Comparison of ENCODE assay signal across 8 cellular contexts in genomic region chr13:36919206-36919832, GRCh38. TPM values are rescaled to one million over a fixed set of nuclear protein-coding genes. Genes with fewer than 3 reads are reported as not detected.
DNase-seq lines count a peak whose midpoint lies in the region; ATAC-seq and TF ChIP-seq lines count a peak whose summit lies in the region.

No MANE protein-coding gene starts in this region.

- POLR2A ChIA-PET in OCI-LY7 (lab: Charles Lee): no interaction called here

- DNase-seq in ELR (ENCODE audit: low read depth): peak; percentile 57
- DNase-seq in OCI-LY7 (ENCODE audit: low spot score): peak; percentile 70
- peak in 3 of 10 donors; percentile 22 to 56 (median 48) for DNase-seq in dorsolateral prefrontal cortex
- DNase-seq in lung microvascular endothelial cell (ENCODE audit: low read depth in 2 of 2): peak; percentile 49 to 61
- peak; percentile 28 for DNase-seq in transverse colon
- no peak for DNase-seq in Kasumi-1 (lab: John Stamatoyannopoulos, UW)
- no peak for DNase-seq in SIG-M5 treated with dmso at 0.1 percent for 504 hours (lab: John Stamatoyannopoulos, UW; ENCODE audit: unreplicated experiment)

- H3K4me1 ChIP-seq in OCI-LY7 (ENCODE audit: insufficient read depth, low read length, poor library complexity, severe bottlenecking) (peaks cover 85% of the 10 kb centered on the region), transverse colon (peaks cover 7 to 51% (median 33%) of the 10 kb centered on the region in 4 donors)

- BruUV-seq in OCI-LY7 (replicated peaks; lab: Mats Ljungman, UMichigan): no TSS peak

- peak overlapping the region; percentile 84 for H3K4me3 ChIP-seq in OCI-LY7 (ENCODE audit: low read depth, low read length, poor library complexity, severe bottlenecking)
- peak overlapping the region; percentile 34 to 82 (median 66) for H3K4me3 ChIP-seq in dorsolateral prefrontal cortex
- H3K4me3 ChIP-seq in transverse colon: peak overlapping the region; percentile 47 to 85 (median 68)

- H3K36me3 ChIP-seq in OCI-LY7 (ENCODE audit: insufficient read depth, low read length): no peaks in the 10 kb centered on the region
- no peaks in the 10 kb centered on the region for H3K36me3 ChIP-seq in transverse colon

- no peak for TF ChIP-seq EP300 in transverse colon (IDR thresholded peaks at IDR 0.05; ENCODE audit: low read depth)

- H3K27ac ChIP-seq in OCI-LY7 (ENCODE audit: low read depth, low read length, poor library complexity, severe bottlenecking) (peak overlapping the region; percentile 76), dorsolateral prefrontal cortex (peak overlapping the region in 49 of 59 donors; percentile 7 to 86 (median 66)), transverse colon (peak overlapping the region; percentile 80 to 86 (median 84))

- H3K9me3 ChIP-seq in OCI-LY7 (ENCODE audit: low read length) (no peaks in the 10 kb centered on the region), transverse colon (no peaks in the 10 kb centered on the region)

- in situ Hi-C loops in transverse colon (cut with MboI; ENCODE audit: low pct_ligation_motif_present in 1 of 4, low pct_unique_long_range_greater_than_20kb in 1 of 4, low sequenced_read_pairs in 3 of 4): no loop called here

- H3K79me2 ChIP-seq in OCI-LY7 (ENCODE audit: insufficient read depth, low read depth, low read length): peaks cover 50% of the 10 kb centered on the region

- peak; percentile 38 for ATAC-seq in HG02852 (IDR thresholded peaks at IDR 0.05; ENCODE audit: unreplicated experiment)

- TF ChIP-seq CTCF in OCI-LY7 (conservative IDR thresholded peaks at IDR 0.05; ENCODE audit: low read length) (no peak), dorsolateral prefrontal cortex (IDR thresholded peaks at IDR 0.05 in 54 of 56, conservative IDR thresholded peaks at IDR 0.05 in 2 of 56; ENCODE audit: low read depth in 1 of 56, partially characterized antibody in 56 of 56) (no peak), transverse colon (IDR thresholded peaks at IDR 0.05) (no peak)

- intact Hi-C loops in OCI-LY7 (cut with micrococcal nuclease; ENCODE audit: unreplicated experiment) (loop anchor here (2.0 kb wide), 1 partner anchor 101 kb away; the partner anchor contains the start of gene RFXAP), dorsolateral prefrontal cortex (cut with DNase I) (loop anchor here in 1 of 2 donors (5.0 kb wide), 2 partner anchors 47 to 78 kb away; partner anchors contain the start of gene ALG5), transverse colon (cut with DNase I; ENCODE audit: low total_unique reads) (no loop called here)

- no peaks in the 10 kb centered on the region for H4K20me1 ChIP-seq in OCI-LY7 (ENCODE audit: insufficient read depth, low read length)

- 0 to 1% methylated on average over 10 to 39 of the region's 50 CpGs for WGBS in transverse colon (ENCODE audit: low coverage in 1 of 2), 2 donors

- peak overlapping the region; percentile 38; the same call in 1 of the 2 replicates for H2AFZ ChIP-seq in OCI-LY7 (ENCODE audit: low read length)

- CTCF ChIA-PET in OCI-LY7 (lab: Charles Lee; ENCODE audit: unreplicated experiment): no interaction called here

- H3K27me3 ChIP-seq in dorsolateral prefrontal cortex: no peaks in the 10 kb centered on the region
- H3K27me3 ChIP-seq in transverse colon: peaks cover 5% of the 10 kb centered on the region

- no peak for TF ChIP-seq POLR2A in transverse colon (IDR thresholded peaks at IDR 0.05)

- H3K9me2 ChIP-seq in OCI-LY7 (ENCODE audit: insufficient read depth, low read length): no peaks in the 10 kb centered on the region

- H3K4me2 ChIP-seq in OCI-LY7 (ENCODE audit: low read length): peak overlapping the region; percentile 96

RNA-seq across cellular contexts. Expression of gene SMAD9, which starts 0.7 kb away (rescaled TPM):
- 9.7 and 10.8 TPM in 2 replicates for total RNA-seq in OCI-LY7 (2014; rRNA removed; shearing (Covaris generic))
- 10.3 and 13.1 TPM in 2 replicates for total RNA-seq in OCI-LY7 (2022)
- total RNA-seq in dorsolateral prefrontal cortex: 10 to 100 TPM in 113 of 120 experiments, 1 to 10 TPM in 7; 6.2 to 41.0 (median 17.2) TPM
- 9.4 and 14.3 TPM in 2 replicates for total RNA-seq in lung microvascular endothelial cell
- total RNA-seq in transverse colon: 10 to 100 TPM in 2 of 4 donors, 1 to 10 TPM in 2; 4.0 to 19.8 (median 9.8) TPM

Comparison
In these comparisons a context has a peak if more than half of its experiments do, and no peak if none do; other contexts are left out.
1. DNase-seq: peak in ELR (single experiment), OCI-LY7 (single experiment), lung microvascular endothelial cell (2 of 2) and transverse colon (single experiment); none in Kasumi-1 (0 of 2) and SIG-M5 treated with dmso at 0.1 percent for 504 hours (single experiment).
2. Peak in every context shown above with its lines, with median percentiles within 50 percentile points of each other: H3K27ac ChIP-seq and H3K4me3 ChIP-seq.